8 cellular contexts compared by ENCODE assay signal in genomic region chr5:170434953-170435605, GRCh38. TPM values are rescaled to one million over a fixed set of nuclear protein-coding genes. Genes with fewer than 3 reads are reported as not detected.
DNase-seq lines count a peak whose midpoint lies in the region; ATAC-seq and TF ChIP-seq lines count a peak whose summit lies in the region.

No MANE protein-coding gene starts in this region.

- CTCF ChIA-PET in activated CD4-positive, alpha-beta T cell treated with anti-CD3 and anti-CD28 coated beads, Interleukin-2, amount 10 ng/mL, durations not matched to agents 7 days and 5 days (lab: Charles Lee), result interaction anchor here (0.6 to 2.8 kb wide), 12 partner anchors 9 to 224 kb away, joined by 3 to 19 read pairs (median 5); no protein-coding TSS in a partner anchor

- H3K9me3 ChIP-seq in lung (ENCODE audit: control insufficient read depth in 2 of 2, insufficient read depth in 1 of 2, low read length in 1 of 2), result no peaks in the 10 kb centered on the region

- 42 to 43% methylated on average over 16 of the region's 16 CpGs for WGBS in lung, 2 donors

- H3K9me3 Mint-ChIP-seq in activated CD4-positive, alpha-beta T cell treated with anti-CD3 and anti-CD28 coated beads, Interleukin-2, amount 10 ng/mL, durations not matched to agents 7 days and 5 days, result no peaks in the 10 kb centered on the region

- no peak overlapping the region for H3K27ac Mint-ChIP-seq in activated CD4-positive, alpha-beta T cell treated with anti-CD3 and anti-CD28 coated beads, Interleukin-2, amount 10 ng/mL, durations not matched to agents 7 days and 5 days

- POLR2A ChIA-PET in activated CD4-positive, alpha-beta T cell treated with anti-CD3 and anti-CD28 coated beads, Interleukin-2, amount 10 ng/mL, durations not matched to agents 7 days and 5 days (lab: Charles Lee), result no interaction called here

- no peak overlapping the region for H3K27ac ChIP-seq in lung (ENCODE audit: low read depth in 1 of 2, low read length in 1 of 2)

- H3K36me3 Mint-ChIP-seq in activated CD4-positive, alpha-beta T cell treated with anti-CD3 and anti-CD28 coated beads, Interleukin-2, amount 10 ng/mL, durations not matched to agents 7 days and 5 days (ENCODE audit: low read depth), result no peaks in the 10 kb centered on the region

- H3K27me3 ChIP-seq in GM06990 (replicated peaks; ENCODE audit: control insufficient read depth, insufficient read depth, low read length) (no peaks in the 10 kb centered on the region), lung (ENCODE audit: control insufficient read depth, insufficient read depth) (no peaks in the 10 kb centered on the region)

- H3K36me3 ChIP-seq in GM06990 (ENCODE audit: control insufficient read depth, insufficient read depth, low read length) (no peaks in the 10 kb centered on the region), lung (ENCODE audit: control insufficient read depth in 2 of 2, insufficient read depth in 2 of 2, low read length in 2 of 2) (no peaks in the 10 kb centered on the region)

- TF ChIP-seq CTCF in GM06990 (IDR thresholded peaks at IDR 0.05; ENCODE audit: insufficient read depth, low read length, poor library complexity, severe bottlenecking) (peak; percentile 98), lung (IDR thresholded peaks at IDR 0.05; ENCODE audit: control extremely low read depth, extremely low read depth) (peak; percentile 97)

- ATAC-seq in lung (ENCODE audit: insufficient read depth, low FRiP score) (peak; percentile 78), HG03097 (IDR thresholded peaks at IDR 0.05; ENCODE audit: low FRiP score, unreplicated experiment) (no peak)

- H3K4me3 ChIP-seq in GM06990 (replicated peaks; ENCODE audit: low read depth, low read length) (no peak overlapping the region), lung (no peak overlapping the region)

- H3K4me1 Mint-ChIP-seq in activated CD4-positive, alpha-beta T cell treated with anti-CD3 and anti-CD28 coated beads, Interleukin-2, amount 10 ng/mL, durations not matched to agents 7 days and 5 days, result no peaks in the 10 kb centered on the region

- peaks cover 3% of the 10 kb centered on the region for H3K27me3 Mint-ChIP-seq in activated CD4-positive, alpha-beta T cell treated with anti-CD3 and anti-CD28 coated beads, Interleukin-2, amount 10 ng/mL, durations not matched to agents 7 days and 5 days

- DNase-seq in GM06990 (ENCODE audit: extremely low read depth, insufficient read length) (peak; percentile 21), H4 (ENCODE audit: low spot score) (peak; percentile 29), NCI-H1694 (lab: John Stamatoyannopoulos, UW) (peak; percentile 20), ecto neural progenitor cell (ENCODE audit: low spot score) (peak; percentile 84), lung (ENCODE audit: low spot score) (peak; percentile 54)
- DNase-seq in activated CD4-positive, alpha-beta T cell treated with anti-CD3 and anti-CD28 coated beads, Interleukin-2, amount 10 ng/mL, durations not matched to agents 7 days and 5 days, result peak; percentile 46
- DNase-seq in stimulated activated CD8-positive, alpha-beta memory T cell treated with anti-CD3 and anti-CD28 coated beads, Interleukin-15, amount 100 ng/mL, for 24 hours (ENCODE audit: low read depth), result peak; percentile 40

- no peak overlapping the region for H3K4me3 Mint-ChIP-seq in activated CD4-positive, alpha-beta T cell treated with anti-CD3 and anti-CD28 coated beads, Interleukin-2, amount 10 ng/mL, durations not matched to agents 7 days and 5 days

- H3K4me1 ChIP-seq in lung (ENCODE audit: control insufficient read depth in 2 of 2, insufficient read depth in 2 of 2, low read length in 2 of 2), result no peaks in the 10 kb centered on the region

RNA-seq across cellular contexts. Expression of gene KCNMB1, which starts 45.9 kb away (rescaled TPM):
- not detected in 2 replicates for total RNA-seq in H4 (2014; rRNA removed; shearing (Covaris generic))
- total RNA-seq in activated CD4-positive, alpha-beta T cell treated with anti-CD3 and anti-CD28 coated beads, Interleukin-2, amount 10 ng/mL, durations not matched to agents 7 days and 5 days, result not detected
- 1 to 10 TPM; 1.4 to 5.2 TPM for total RNA-seq in lung
- polyA plus RNA-seq in lung, result 1 to 10 TPM; 2.1 to 2.5 TPM

Comparison
In these comparisons a context has a peak if more than half of its experiments do, and no peak if none do; other contexts are left out.
1. DNase-seq: peak in every context shown above with its lines; median percentile 84 in ecto neural progenitor cell; 54 in lung; 46 in activated CD4-positive, alpha-beta T cell treated with anti-CD3 and anti-CD28 coated beads, Interleukin-2, amount 10 ng/mL, durations not matched to agents 7 days and 5 days; 40 in stimulated activated CD8-positive, alpha-beta memory T cell treated with anti-CD3 and anti-CD28 coated beads, Interleukin-15, amount 100 ng/mL, for 24 hours; 29 in H4; 21 in GM06990; 20 in NCI-H1694.